Comparison of ENCODE assay signal across 1 cellular context in the genomic region with DNA sequence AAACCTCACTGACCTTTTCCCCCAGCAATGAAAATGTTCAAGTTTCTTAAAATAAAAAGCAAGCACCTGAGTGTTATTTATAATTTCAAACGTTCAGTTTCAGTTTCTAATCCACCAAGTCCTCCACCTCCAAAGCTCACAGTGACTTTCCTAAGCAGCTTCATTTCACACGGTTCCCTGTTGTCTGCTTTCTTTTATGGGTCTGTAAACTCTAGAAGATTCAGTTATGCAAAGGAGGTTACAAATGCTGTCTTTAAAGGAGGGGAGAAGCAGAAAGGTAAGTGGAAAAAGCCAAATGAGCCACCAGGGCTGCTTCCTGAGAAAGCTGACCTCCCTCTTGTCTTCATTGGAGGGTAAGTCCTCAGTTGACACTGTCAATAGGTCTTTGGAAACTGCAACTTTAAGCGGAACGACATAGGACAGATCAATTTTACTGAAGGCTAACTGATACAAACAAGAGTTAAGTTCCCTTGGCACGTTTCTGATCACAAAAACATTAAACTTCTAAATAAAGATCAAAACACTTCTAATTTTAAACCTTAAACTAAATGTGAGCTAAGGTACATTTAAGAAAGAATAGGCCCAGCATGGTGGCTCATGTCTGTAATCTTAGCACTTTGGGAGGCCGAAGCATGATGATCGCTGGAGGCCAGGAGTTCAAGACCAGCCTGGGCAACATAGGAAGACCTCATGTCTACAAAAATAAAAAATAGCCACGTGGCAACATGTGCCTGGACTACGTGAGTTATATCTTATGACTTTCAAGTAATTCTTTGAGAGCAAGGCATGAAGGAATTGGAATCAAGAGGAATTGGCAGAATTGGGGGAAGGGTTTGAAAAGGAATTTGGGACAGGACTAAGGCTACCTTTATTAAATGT.
TF ChIP-seq lines count a peak whose summit lies in the region.

No MANE protein-coding gene starts in this region.

TF ChIP-seq in WTC11, 78 proteins besides CTCF, POLR2A, EP300 and RAD21 (continued from another document):
- TF ChIP-seq, protein P1, sequence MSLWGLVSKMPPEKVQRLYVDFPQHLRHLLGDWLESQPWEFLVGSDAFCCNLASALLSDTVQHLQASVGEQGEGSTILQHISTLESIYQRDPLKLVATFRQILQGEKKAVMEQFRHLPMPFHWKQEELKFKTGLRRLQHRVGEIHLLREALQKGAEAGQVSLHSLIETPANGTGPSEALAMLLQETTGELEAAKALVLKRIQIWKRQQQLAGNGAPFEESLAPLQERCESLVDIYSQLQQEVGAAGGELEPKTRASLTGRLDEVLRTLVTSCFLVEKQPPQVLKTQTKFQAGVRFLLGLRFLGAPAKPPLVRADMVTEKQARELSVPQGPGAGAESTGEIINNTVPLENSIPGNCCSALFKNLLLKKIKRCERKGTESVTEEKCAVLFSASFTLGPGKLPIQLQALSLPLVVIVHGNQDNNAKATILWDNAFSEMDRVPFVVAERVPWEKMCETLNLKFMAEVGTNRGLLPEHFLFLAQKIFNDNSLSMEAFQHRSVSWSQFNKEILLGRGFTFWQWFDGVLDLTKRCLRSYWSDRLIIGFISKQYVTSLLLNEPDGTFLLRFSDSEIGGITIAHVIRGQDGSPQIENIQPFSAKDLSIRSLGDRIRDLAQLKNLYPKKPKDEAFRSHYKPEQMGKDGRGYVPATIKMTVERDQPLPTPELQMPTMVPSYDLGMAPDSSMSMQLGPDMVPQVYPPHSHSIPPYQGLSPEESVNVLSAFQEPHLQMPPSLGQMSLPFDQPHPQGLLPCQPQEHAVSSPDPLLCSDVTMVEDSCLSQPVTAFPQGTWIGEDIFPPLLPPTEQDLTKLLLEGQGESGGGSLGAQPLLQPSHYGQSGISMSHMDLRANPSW (CRISPR knock-in tag; conservative IDR thresholded peaks at IDR 0.05; ENCODE audit: low read depth): no peak
- TF ChIP-seq, protein P2, sequence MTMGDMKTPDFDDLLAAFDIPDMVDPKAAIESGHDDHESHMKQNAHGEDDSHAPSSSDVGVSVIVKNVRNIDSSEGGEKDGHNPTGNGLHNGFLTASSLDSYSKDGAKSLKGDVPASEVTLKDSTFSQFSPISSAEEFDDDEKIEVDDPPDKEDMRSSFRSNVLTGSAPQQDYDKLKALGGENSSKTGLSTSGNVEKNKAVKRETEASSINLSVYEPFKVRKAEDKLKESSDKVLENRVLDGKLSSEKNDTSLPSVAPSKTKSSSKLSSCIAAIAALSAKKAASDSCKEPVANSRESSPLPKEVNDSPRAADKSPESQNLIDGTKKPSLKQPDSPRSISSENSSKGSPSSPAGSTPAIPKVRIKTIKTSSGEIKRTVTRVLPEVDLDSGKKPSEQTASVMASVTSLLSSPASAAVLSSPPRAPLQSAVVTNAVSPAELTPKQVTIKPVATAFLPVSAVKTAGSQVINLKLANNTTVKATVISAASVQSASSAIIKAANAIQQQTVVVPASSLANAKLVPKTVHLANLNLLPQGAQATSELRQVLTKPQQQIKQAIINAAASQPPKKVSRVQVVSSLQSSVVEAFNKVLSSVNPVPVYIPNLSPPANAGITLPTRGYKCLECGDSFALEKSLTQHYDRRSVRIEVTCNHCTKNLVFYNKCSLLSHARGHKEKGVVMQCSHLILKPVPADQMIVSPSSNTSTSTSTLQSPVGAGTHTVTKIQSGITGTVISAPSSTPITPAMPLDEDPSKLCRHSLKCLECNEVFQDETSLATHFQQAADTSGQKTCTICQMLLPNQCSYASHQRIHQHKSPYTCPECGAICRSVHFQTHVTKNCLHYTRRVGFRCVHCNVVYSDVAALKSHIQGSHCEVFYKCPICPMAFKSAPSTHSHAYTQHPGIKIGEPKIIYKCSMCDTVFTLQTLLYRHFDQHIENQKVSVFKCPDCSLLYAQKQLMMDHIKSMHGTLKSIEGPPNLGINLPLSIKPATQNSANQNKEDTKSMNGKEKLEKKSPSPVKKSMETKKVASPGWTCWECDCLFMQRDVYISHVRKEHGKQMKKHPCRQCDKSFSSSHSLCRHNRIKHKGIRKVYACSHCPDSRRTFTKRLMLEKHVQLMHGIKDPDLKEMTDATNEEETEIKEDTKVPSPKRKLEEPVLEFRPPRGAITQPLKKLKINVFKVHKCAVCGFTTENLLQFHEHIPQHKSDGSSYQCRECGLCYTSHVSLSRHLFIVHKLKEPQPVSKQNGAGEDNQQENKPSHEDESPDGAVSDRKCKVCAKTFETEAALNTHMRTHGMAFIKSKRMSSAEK (CRISPR knock-in tag; IDR thresholded peaks at IDR 0.05; ENCODE audit: borderline replicate concordance): no peak
- no peak for TF ChIP-seq HMGA2 (CRISPR knock-in tag; IDR thresholded peaks at IDR 0.05)
